In genomic region chr12:49440031-49440430, GRCh38 we compare ENCODE assay signal across 22 cellular contexts.
DNase-seq lines count a peak whose midpoint lies in the region; ATAC-seq, FAIRE-seq and TF ChIP-seq lines count a peak whose summit lies in the region.
"Had no signal": no experiment of that assay in that cellular context is flagged by ENCODE, and none has a peak within 500 bp of the region (broad histone marks: within the 10 kb centered on the region; RNA-seq: fewer than 3 reads in every experiment).

No MANE protein-coding gene starts in this region.

- no peak for TF ChIP-seq CTCF in keratinocyte (optimal IDR thresholded peaks at IDR 0.05 in 1 of 3, IDR thresholded peaks at IDR 0.05 in 1 of 3, conservative IDR thresholded peaks at IDR 0.05 in 1 of 3; ENCODE audit: extremely low read depth in 1 of 3, insufficient read depth in 2 of 3, low read length in 3 of 3)
- no peak for TF ChIP-seq CTCF in psoas muscle (IDR thresholded peaks at IDR 0.05)
- TF ChIP-seq CTCF in heart right ventricle (IDR thresholded peaks at IDR 0.05) = no peak

- H3K27me3 ChIP-seq in keratinocyte (ENCODE audit: control insufficient read depth, extremely low read depth, insufficient read depth, low read length) (no peaks in the 10 kb centered on the region), small intestine (ENCODE audit: control insufficient read depth in 2 of 2, insufficient read depth in 2 of 2, low read length in 2 of 2) (no peaks in the 10 kb centered on the region), psoas muscle (ENCODE audit: insufficient read depth in 3 of 3, low read length in 2 of 3) (no peaks in the 10 kb centered on the region), heart right ventricle (no peaks in the 10 kb centered on the region)
- H3K27me3 ChIP-seq: BE2C had no signal

- dilution Hi-C loops in keratinocyte (cut with MboI; ENCODE audit: extremely low pct_ligation_motif_present, low sequenced_read_pairs) = no loop called here

- no peaks in the 10 kb centered on the region for H4K20me1 ChIP-seq in keratinocyte (ENCODE audit: control insufficient read depth, extremely low read depth, insufficient read depth, low read length)

- no peaks in the 10 kb centered on the region for H3K9me3 ChIP-seq in keratinocyte (ENCODE audit: control insufficient read depth, low read depth, low read length)
- H3K9me3 ChIP-seq in small intestine (ENCODE audit: control insufficient read depth, low read depth) = no peaks in the 10 kb centered on the region
- H3K9me3 ChIP-seq in psoas muscle = no peaks in the 10 kb centered on the region
- H3K9me3 ChIP-seq in heart right ventricle = no peaks in the 10 kb centered on the region
- H3K9me3 ChIP-seq: BE2C had no signal

- intact Hi-C loops in psoas muscle (cut with DNase I) = no loop called here
- intact Hi-C loops in heart right ventricle (cut with DNase I) = no loop called here

- no peaks in the 10 kb centered on the region for H3K9me1 ChIP-seq in keratinocyte (ENCODE audit: control insufficient read depth, extremely low read depth, insufficient read depth, low read length)

- H3K9ac ChIP-seq in keratinocyte (ENCODE audit: control insufficient read depth, extremely low read depth, insufficient read depth, low read length) = no peak overlapping the region

- no peak overlapping the region for H2AFZ ChIP-seq in keratinocyte (ENCODE audit: control insufficient read depth, low read length)

- no peaks in the 10 kb centered on the region for H3K4me1 ChIP-seq in keratinocyte (ENCODE audit: control insufficient read depth, extremely low read depth, insufficient read depth, low read length)
- H3K4me1 ChIP-seq in small intestine (ENCODE audit: control insufficient read depth in 2 of 2, insufficient read depth in 1 of 2, low read depth in 1 of 2, low read length in 1 of 2) = peaks cover 3 to 4% of the 10 kb centered on the region in 2 donors
- H3K4me1 ChIP-seq in psoas muscle = no peaks in the 10 kb centered on the region
- peaks cover 0 to 7% (median 0%) of the 10 kb centered on the region in 9 donors for H3K4me1 ChIP-seq in heart right ventricle
- H3K4me1 ChIP-seq: BE2C had no signal

- H3K27ac ChIP-seq in keratinocyte (ENCODE audit: control insufficient read depth, insufficient read depth, low read length) (no peak overlapping the region), small intestine (ENCODE audit: low read depth in 1 of 2, low read length in 1 of 2) (no peak overlapping the region), psoas muscle (no peak overlapping the region), heart right ventricle (no peak overlapping the region)
- H3K27ac ChIP-seq: RWPE1, SK-N-MC had no signal

- DNase-seq in CD1c-positive myeloid dendritic cell (ENCODE audit: extremely low spot score) = peak; percentile 59
- DNase-seq in HuH-7 (ENCODE audit: low spot score) = peak; percentile 47
- DNase-seq in keratinocyte (ENCODE audit: low read depth, low spot score) = no peak
- DNase-seq in small intestine = peak; percentile 83
- DNase-seq in psoas muscle = no peak
- DNase-seq in heart right ventricle = no peak
- no peak for DNase-seq in C1 segment of cervical spinal cord (lab: John Stamatoyannopoulos, UW)
- DNase-seq: BE2C; CD4-positive, alpha-beta T cell; COR-L47; DMS 273 treated with DMSO at 0.1 percent for 48 hours; DMS79 treated with DMSO at 0.1 percent for 48 hours; H7; KG1; MV-4-11; NCI-H187; NCI-H446; NCI-H526; SHP77 treated with DMSO at 0.1 percent for 48 hours; SW 1271 had no signal

- FAIRE-seq in keratinocyte (lab: Jason Lieb, UNC) = peak; percentile 13
- no peak for FAIRE-seq in small intestine (lab: Jason Lieb, UNC)

- WGBS in small intestine, 3 donors = 40 to 56% (median 50%) methylated on average over 3 of the region's 3 CpGs
- 74 to 94% (median 92%) methylated on average over 3 of the region's 3 CpGs for WGBS in psoas muscle, 3 donors
- 78 to 95% methylated on average over 3 of the region's 3 CpGs for WGBS in heart right ventricle, 2 donors

- H3K36me3 ChIP-seq in keratinocyte (ENCODE audit: control insufficient read depth in 2 of 2, extremely low read depth in 1 of 2, insufficient read depth in 2 of 2, low read length in 2 of 2) = peaks cover 1 to 4% of the 10 kb centered on the region in 2 experiments
- H3K36me3 ChIP-seq in small intestine (ENCODE audit: control insufficient read depth in 2 of 2, insufficient read depth in 2 of 2, low read length in 2 of 2) = no peaks in the 10 kb centered on the region
- no peaks in the 10 kb centered on the region for H3K36me3 ChIP-seq in psoas muscle (ENCODE audit: insufficient read depth in 1 of 2, low read depth in 1 of 2)
- peaks cover 0 to 7% (median 0%) of the 10 kb centered on the region in 9 donors for H3K36me3 ChIP-seq in heart right ventricle
- H3K36me3 ChIP-seq: BE2C had no signal

- no peak overlapping the region for H3K4me2 ChIP-seq in keratinocyte (ENCODE audit: control insufficient read depth, extremely low read depth, insufficient read depth, low read depth, low read length)

- ATAC-seq in psoas muscle = no peak
- no peak for ATAC-seq in heart right ventricle

- H3K79me2 ChIP-seq in keratinocyte (ENCODE audit: control insufficient read depth, insufficient read depth, low read length) = peaks cover 27% of the 10 kb centered on the region

- H3K4me3 ChIP-seq in keratinocyte (ENCODE audit: control insufficient read depth in 2 of 3, extremely low read depth in 1 of 3, insufficient read depth in 2 of 3, low read depth in 1 of 3, low read length in 3 of 3) (no peak overlapping the region), small intestine (ENCODE audit: low read depth in 1 of 2, low read length in 2 of 2) (no peak overlapping the region), psoas muscle (no peak overlapping the region), heart right ventricle (no peak overlapping the region)
- H3K4me3 ChIP-seq: SK-N-MC had no signal

Comparison
In these comparisons a context has a peak if more than half of its experiments do, and no peak if none do; other contexts are left out.
1. DNase-seq: peak in CD1c-positive myeloid dendritic cell (single experiment), HuH-7 (single experiment) and small intestine (single experiment); none in keratinocyte (single experiment), psoas muscle (0 of 2), heart right ventricle (0 of 2) and C1 segment of cervical spinal cord (0 of 14).